In the genomic region with DNA sequence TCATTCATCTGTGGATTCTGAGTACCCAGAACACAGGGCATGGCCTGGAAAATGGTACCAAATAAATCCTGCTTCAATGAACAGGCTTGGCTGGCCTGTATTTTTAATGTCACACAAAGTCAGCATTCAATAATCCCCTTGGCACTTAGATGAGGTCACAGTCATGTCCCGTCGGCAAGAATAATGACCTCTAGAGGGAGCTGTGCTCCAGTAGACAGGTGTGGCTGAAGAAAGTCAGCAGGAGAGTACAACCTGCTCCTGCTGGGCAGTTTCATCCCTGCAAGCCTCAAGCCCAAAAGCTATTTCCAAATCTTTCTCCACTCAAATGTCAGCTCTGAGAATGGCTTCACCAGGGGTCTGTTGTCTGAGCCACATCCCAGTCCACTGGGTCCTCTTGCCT, we compare ENCODE assay signal across 8 cellular contexts.
A peak's percentile ranks its signal among the peaks of the same experiment; 100 is the strongest.
DNase-seq lines count a peak whose midpoint lies in the region; ATAC-seq and TF ChIP-seq lines count a peak whose summit lies in the region.

No MANE protein-coding gene starts in this region.

- TF ChIP-seq CTCF in Calu3 (IDR thresholded peaks at IDR 0.05; ENCODE audit: unreplicated experiment) (no peak), nephron (IDR thresholded peaks at IDR 0.05; ENCODE audit: unreplicated experiment in 3 of 3) (peak; percentile 24 to 55 (median 53))
- TF ChIP-seq CTCF in activated CD8-positive, alpha-beta T cell treated with anti-CD3 and anti-CD28 coated beads for 36 hours (IDR thresholded peaks at IDR 0.05): peak; percentile 42

- BruUV-seq in Calu3 (replicated peaks; lab: Mats Ljungman, UMichigan): no TSS peak

- intact Hi-C loops in Calu3 (cut with micrococcal nuclease; ENCODE audit: unreplicated experiment): no loop called here
- intact Hi-C loops in activated CD8-positive, alpha-beta T cell treated with anti-CD3 and anti-CD28 coated beads for 36 hours (cut with micrococcal nuclease): no loop called here
- intact Hi-C loops in activated T-helper 1 cell treated with anti-CD3 and anti-CD28 coated beads, Interleukin-12 subunit alpha, Interleukin-12 subunit beta, Interleukin-2, Interleukin-4 antibody, amounts not matched to agents 30 ng/mL and 10 ng/mL and 1 ng/mL, durations not matched to agents 14 hours and 24 hours and 36 hours (cut with micrococcal nuclease): no loop called here

- DNase-seq in Calu3 (peak; percentile 1), globus pallidus (ENCODE audit: low spot score) (no peak)
- peak; percentile 24 for DNase-seq in activated CD8-positive, alpha-beta T cell treated with anti-CD3 and anti-CD28 coated beads for 36 hours
- DNase-seq in activated T-helper 1 cell treated with anti-CD3 and anti-CD28 coated beads, Interleukin-12 subunit alpha, Interleukin-12 subunit beta, Interleukin-2, Interleukin-4 antibody, amounts not matched to agents 30 ng/mL and 10 ng/mL and 1 ng/mL, durations not matched to agents 14 hours and 24 hours and 36 hours (ENCODE audit: low spot score): no peak

- no peak overlapping the region for H3K27ac Mint-ChIP-seq in Calu3 (ENCODE audit: unreplicated experiment)
- H3K27ac Mint-ChIP-seq in activated CD8-positive, alpha-beta T cell treated with anti-CD3 and anti-CD28 coated beads for 36 hours: no peak overlapping the region
- no peak overlapping the region for H3K27ac Mint-ChIP-seq in nephron
- no peak overlapping the region for H3K27ac Mint-ChIP-seq in activated T-helper 1 cell treated with anti-CD3 and anti-CD28 coated beads, Interleukin-12 subunit alpha, Interleukin-12 subunit beta, Interleukin-2, Interleukin-4 antibody, amounts not matched to agents 30 ng/mL and 10 ng/mL and 1 ng/mL, durations not matched to agents 14 hours and 24 hours and 36 hours

- H3K4me3 Mint-ChIP-seq in Calu3 (ENCODE audit: low read depth, unreplicated experiment) (no peak overlapping the region), nephron (no peak overlapping the region)
- no peak overlapping the region for H3K4me3 Mint-ChIP-seq in activated CD8-positive, alpha-beta T cell treated with anti-CD3 and anti-CD28 coated beads for 36 hours
- no peak overlapping the region for H3K4me3 Mint-ChIP-seq in activated T-helper 1 cell treated with anti-CD3 and anti-CD28 coated beads, Interleukin-12 subunit alpha, Interleukin-12 subunit beta, Interleukin-2, Interleukin-4 antibody, amounts not matched to agents 30 ng/mL and 10 ng/mL and 1 ng/mL, durations not matched to agents 14 hours and 24 hours and 36 hours

- peaks cover 4% of the 10 kb centered on the region for H3K9me3 Mint-ChIP-seq in Calu3 (ENCODE audit: low read depth, unreplicated experiment)
- no peaks in the 10 kb centered on the region for H3K9me3 Mint-ChIP-seq in activated CD8-positive, alpha-beta T cell treated with anti-CD3 and anti-CD28 coated beads for 36 hours
- H3K9me3 Mint-ChIP-seq in nephron: no peaks in the 10 kb centered on the region
- no peaks in the 10 kb centered on the region for H3K9me3 Mint-ChIP-seq in activated T-helper 1 cell treated with anti-CD3 and anti-CD28 coated beads, Interleukin-12 subunit alpha, Interleukin-12 subunit beta, Interleukin-2, Interleukin-4 antibody, amounts not matched to agents 30 ng/mL and 10 ng/mL and 1 ng/mL, durations not matched to agents 14 hours and 24 hours and 36 hours

- POLR2A ChIA-PET in activated CD8-positive, alpha-beta T cell treated with anti-CD3 and anti-CD28 coated beads for 36 hours (lab: Charles Lee): no interaction called here

- H3K36me3 Mint-ChIP-seq in Calu3 (ENCODE audit: insufficient read depth, unreplicated experiment) (no peaks in the 10 kb centered on the region), nephron (ENCODE audit: low read depth) (no peaks in the 10 kb centered on the region)
- no peaks in the 10 kb centered on the region for H3K36me3 Mint-ChIP-seq in activated CD8-positive, alpha-beta T cell treated with anti-CD3 and anti-CD28 coated beads for 36 hours (ENCODE audit: low read depth)
- no peaks in the 10 kb centered on the region for H3K36me3 Mint-ChIP-seq in activated T-helper 1 cell treated with anti-CD3 and anti-CD28 coated beads, Interleukin-12 subunit alpha, Interleukin-12 subunit beta, Interleukin-2, Interleukin-4 antibody, amounts not matched to agents 30 ng/mL and 10 ng/mL and 1 ng/mL, durations not matched to agents 14 hours and 24 hours and 36 hours (ENCODE audit: low read depth)

- H3K4me1 Mint-ChIP-seq in Calu3 (ENCODE audit: low read depth, unreplicated experiment) (no peaks in the 10 kb centered on the region), nephron (no peaks in the 10 kb centered on the region)
- H3K4me1 Mint-ChIP-seq in activated CD8-positive, alpha-beta T cell treated with anti-CD3 and anti-CD28 coated beads for 36 hours (ENCODE audit: low read depth): no peaks in the 10 kb centered on the region
- no peaks in the 10 kb centered on the region for H3K4me1 Mint-ChIP-seq in activated T-helper 1 cell treated with anti-CD3 and anti-CD28 coated beads, Interleukin-12 subunit alpha, Interleukin-12 subunit beta, Interleukin-2, Interleukin-4 antibody, amounts not matched to agents 30 ng/mL and 10 ng/mL and 1 ng/mL, durations not matched to agents 14 hours and 24 hours and 36 hours (ENCODE audit: low read depth)

- H3K27me3 Mint-ChIP-seq in Calu3 (ENCODE audit: unreplicated experiment) (no peaks in the 10 kb centered on the region), nephron (ENCODE audit: low read depth) (no peaks in the 10 kb centered on the region)
- no peaks in the 10 kb centered on the region for H3K27me3 Mint-ChIP-seq in activated CD8-positive, alpha-beta T cell treated with anti-CD3 and anti-CD28 coated beads for 36 hours
- no peaks in the 10 kb centered on the region for H3K27me3 Mint-ChIP-seq in activated T-helper 1 cell treated with anti-CD3 and anti-CD28 coated beads, Interleukin-12 subunit alpha, Interleukin-12 subunit beta, Interleukin-2, Interleukin-4 antibody, amounts not matched to agents 30 ng/mL and 10 ng/mL and 1 ng/mL, durations not matched to agents 14 hours and 24 hours and 36 hours (ENCODE audit: insufficient read depth)

- CTCF ChIA-PET in Calu3 (lab: Charles Lee): interaction anchor here (0.6 kb wide), 1 partner anchor 1071 kb away, joined by 3 read pairs; no protein-coding TSS in a partner anchor
- CTCF ChIA-PET in activated CD8-positive, alpha-beta T cell treated with anti-CD3 and anti-CD28 coated beads for 36 hours (lab: Charles Lee): no interaction called here

- ATAC-seq in GM18867 (IDR thresholded peaks at IDR 0.05; ENCODE audit: unreplicated experiment) (peak; percentile 89), HG03378 (IDR thresholded peaks at IDR 0.05; ENCODE audit: unreplicated experiment) (peak; percentile 89), GM21447 (IDR thresholded peaks at IDR 0.05; ENCODE audit: unreplicated experiment) (no peak)
- ATAC-seq in activated CD8-positive, alpha-beta T cell treated with anti-CD3 and anti-CD28 coated beads for 36 hours: no peak

Comparison
In these comparisons a context has a peak if more than half of its experiments do, and no peak if none do; other contexts are left out.
1. DNase-seq: peak in Calu3 (single experiment) and activated CD8-positive, alpha-beta T cell treated with anti-CD3 and anti-CD28 coated beads for 36 hours (single experiment); none in globus pallidus (single experiment) and activated T-helper 1 cell treated with anti-CD3 and anti-CD28 coated beads, Interleukin-12 subunit alpha, Interleukin-12 subunit beta, Interleukin-2, Interleukin-4 antibody, amounts not matched to agents 30 ng/mL and 10 ng/mL and 1 ng/mL, durations not matched to agents 14 hours and 24 hours and 36 hours (single experiment).
2. ATAC-seq: peak in GM18867 (single experiment) and HG03378 (single experiment); none in activated CD8-positive, alpha-beta T cell treated with anti-CD3 and anti-CD28 coated beads for 36 hours (single experiment) and GM21447 (single experiment).